In genomic region chr5:173954671-173955605, GRCh38 we compare ENCODE assay signal across 11 cellular contexts. TPM values are rescaled to one million over a fixed set of nuclear protein-coding genes. Genes with fewer than 3 reads are reported as not detected.
A peak's percentile ranks its signal among the peaks of the same experiment; 100 is the strongest.
DNase-seq lines count a peak whose midpoint lies in the region; ATAC-seq and TF ChIP-seq lines count a peak whose summit lies in the region.
"Had no signal": no experiment of that assay in that cellular context is flagged by ENCODE, and none has a peak within 500 bp of the region (broad histone marks: within the 10 kb centered on the region; RNA-seq: fewer than 3 reads in every experiment).

No MANE protein-coding gene starts in this region.

- ATAC-seq in upper lobe of right lung, result peak; percentile 63
- no peak for ATAC-seq in GM21447 (IDR thresholded peaks at IDR 0.05; ENCODE audit: unreplicated experiment)
- ATAC-seq: activated CD4-positive, alpha-beta T cell treated with anti-CD3 and anti-CD28 coated beads for 36 hours had no signal

- no peak for TF ChIP-seq POLR2A in lower leg skin (IDR thresholded peaks at IDR 0.05)

- DNase-seq in HCEC 1CT (peak; percentile 91), caudate nucleus (lab: John Stamatoyannopoulos, UW) (peak in 4 of 61 donors; percentile 26 to 62 (median 43)), upper lobe of right lung (no peak), lower leg skin (ENCODE audit: low spot score in 2 of 2) (no peak), NCI-H2081 treated with DMSO at 0.1 percent for 48 hours (lab: John Stamatoyannopoulos, UW) (no peak)
- DNase-seq: activated CD4-positive, alpha-beta T cell treated with anti-CD3 and anti-CD28 coated beads for 36 hours; NK-92 treated with Interleukin-12 subunit alpha and Interleukin-12 subunit beta, amount 100 ng/mL, for 24 hours had no signal

- no peaks in the 10 kb centered on the region for H3K9me3 ChIP-seq in liver (ENCODE audit: control insufficient read depth in 4 of 4, low read length in 3 of 4)
- H3K9me3 ChIP-seq in upper lobe of right lung, result no peaks in the 10 kb centered on the region

- H3K36me3 ChIP-seq in liver (ENCODE audit: control insufficient read depth in 4 of 4, insufficient read depth in 3 of 4, low read depth in 1 of 4, low read length in 3 of 4), result peaks cover 19 to 57% (median 39%) of the 10 kb centered on the region in 4 donors
- H3K36me3 ChIP-seq in upper lobe of right lung, result peaks cover 93% of the 10 kb centered on the region

- 46% methylated on average over 6 of the region's 6 CpGs for WGBS in liver
- 65 to 70% methylated on average over 6 of the region's 6 CpGs for WGBS in lower leg skin, 2 donors

- no peak for TF ChIP-seq CTCF in liver (IDR thresholded peaks at IDR 0.05; ENCODE audit: low read depth, low read length, missing input control)
- TF ChIP-seq CTCF in upper lobe of right lung (IDR thresholded peaks at IDR 0.05), result no peak
- TF ChIP-seq CTCF in lower leg skin (IDR thresholded peaks at IDR 0.05), result no peak

- H3K27me3 ChIP-seq in liver (ENCODE audit: control insufficient read depth in 4 of 4, insufficient read depth in 4 of 4, low read length in 3 of 4) (no peaks in the 10 kb centered on the region), upper lobe of right lung (no peaks in the 10 kb centered on the region)

- peaks cover 7 to 31% (median 29%) of the 10 kb centered on the region in 4 donors for H3K4me1 ChIP-seq in liver (ENCODE audit: control insufficient read depth in 4 of 4, insufficient read depth in 4 of 4, low read length in 3 of 4)
- H3K4me1 ChIP-seq in upper lobe of right lung, result no peaks in the 10 kb centered on the region

- peak overlapping the region in 1 of 2 donors; percentile 76 for H3K9ac ChIP-seq in liver (ENCODE audit: low read depth in 1 of 2, low read length in 2 of 2)

- peak; percentile 43 to 49 for TF ChIP-seq RAD21 in liver (IDR thresholded peaks at IDR 0.05)

- intact Hi-C loops in upper lobe of right lung (cut with DNase I) (no loop called here), lower leg skin (cut with DNase I; ENCODE audit: low total_unique reads) (no loop called here)

- H3K27ac ChIP-seq in caudate nucleus (ENCODE audit: low read depth, low read length) (peak overlapping the region; percentile 58), liver (ENCODE audit: low read depth in 1 of 2, low read length in 2 of 2) (peak overlapping the region; percentile 65 to 75), upper lobe of right lung (no peak overlapping the region)

- H3K4me3 ChIP-seq in liver (ENCODE audit: low read depth in 1 of 3, low read length in 3 of 3) (no peak overlapping the region), upper lobe of right lung (no peak overlapping the region), lower leg skin (ENCODE audit: low read depth, poor library complexity, severe bottlenecking) (no peak overlapping the region)

TF ChIP-seq in liver, 16 proteins besides CTCF, POLR2A, EP300 and RAD21:
- TF ChIP-seq YY1 (IDR thresholded peaks at IDR 0.05), result peak; percentile 65
- peak; percentile 59 to 73 for TF ChIP-seq HNF4A (conservative IDR thresholded peaks at IDR 0.05)
- TF ChIP-seq FOXA1 (IDR thresholded peaks at IDR 0.05), result no peak
- TF ChIP-seq ZBTB33 (IDR thresholded peaks at IDR 0.05), result peak; percentile 19
- peak in 1 of 2 donors; percentile 7 for TF ChIP-seq JUND (IDR thresholded peaks at IDR 0.05)
- TF ChIP-seq REST (IDR thresholded peaks at IDR 0.05), result peak; percentile 55
- TF ChIP-seq RXRA (IDR thresholded peaks at IDR 0.05), result peak; percentile 88
- TF ChIP-seq FOXA2 (IDR thresholded peaks at IDR 0.05), result no peak
- peak; percentile 80 for TF ChIP-seq NR2F2 (IDR thresholded peaks at IDR 0.05)
- TF ChIP-seq TAF1 (conservative IDR thresholded peaks at IDR 0.05), result peak; percentile 51

RNA-seq across cellular contexts. Expression of gene C5orf47, which starts 34.0 kb away (rescaled TPM):
- under 1 TPM in 1 of 2 donors, not detected in 1; 0.08 TPM for total RNA-seq in liver
- polyA plus RNA-seq in liver, result not detected
- not detected for total RNA-seq in upper lobe of right lung
- total RNA-seq in lower leg skin, result not detected
- total RNA-seq: activated CD4-positive, alpha-beta T cell treated with anti-CD3 and anti-CD28 coated beads for 36 hours; H1; urinary bladder had no signal
- polyA plus RNA-seq: urinary bladder had no signal
